ENCODE assay signal across 8 cellular contexts in the genomic region with DNA sequence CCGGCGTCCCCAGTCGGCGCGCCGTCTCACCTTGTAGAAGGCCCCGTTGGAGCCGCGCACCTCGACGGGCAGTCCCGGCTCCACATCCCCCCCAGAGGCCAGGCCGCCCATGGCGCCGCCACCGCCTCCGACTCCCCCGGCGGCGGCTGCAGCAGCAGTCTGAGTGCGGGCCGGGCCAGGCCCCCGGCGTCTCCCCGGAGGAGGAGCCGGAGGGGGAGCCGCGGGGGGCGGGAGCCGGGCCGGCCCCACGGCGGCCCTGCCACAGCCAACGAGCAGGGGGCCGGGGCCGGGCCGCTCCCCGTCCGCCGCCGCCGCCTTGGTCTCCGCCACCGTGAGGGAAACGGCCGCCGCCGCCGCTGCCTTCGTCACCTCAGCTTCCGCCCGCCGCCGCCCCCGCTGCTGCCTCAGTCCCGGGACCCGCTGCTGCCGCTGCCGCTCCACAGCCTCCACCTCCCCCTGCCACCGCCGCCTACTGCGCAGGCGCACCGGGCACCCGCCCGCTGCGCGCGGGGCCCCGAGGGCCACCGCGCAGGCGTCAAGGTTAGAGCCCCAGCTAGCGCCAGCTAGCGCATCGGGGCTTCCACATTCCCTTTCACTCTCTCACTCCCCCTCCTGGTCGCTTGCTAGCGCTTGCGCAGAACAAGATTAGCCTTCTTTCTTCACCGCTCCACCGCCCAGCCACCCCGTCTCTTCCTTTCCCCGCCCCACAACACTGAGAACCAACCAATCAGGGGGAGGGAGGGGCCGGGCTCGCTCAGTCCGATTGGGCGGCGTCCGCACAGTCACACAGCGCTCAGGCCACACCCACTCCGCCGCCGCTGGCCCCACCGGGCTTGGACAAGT. TPM values are rescaled to one million over a fixed set of nuclear protein-coding genes. Genes with fewer than 3 reads are reported as not detected.
DNase-seq lines count a peak whose midpoint lies in the region; ATAC-seq and TF ChIP-seq lines count a peak whose summit lies in the region.

TSS of gene FXR2 (minus strand) at position 476 of the 843 bp plus-strand sequence. CDS start at position 111, 365 bp downstream.

- H3K27me3 ChIP-seq in testis, result no peaks in the 10 kb centered on the region

- peak within 1 kb of the TSS; percentile 81 to 96 for H3K27ac ChIP-seq in testis

- peaks cover 3% of the 10 kb centered on the region for H3K36me3 Mint-ChIP-seq in activated naive CD8-positive, alpha-beta T cell

- 1% methylated on average over 34 to 43 of the region's 94 CpGs for WGBS in testis, 2 donors

- intact Hi-C loops in testis (cut with DNase I; ENCODE audit: low total_unique reads), result no loop called here

- TF ChIP-seq POLR2A in testis (IDR thresholded peaks at IDR 0.05), result peak; percentile 36

- H3K9me3 ChIP-seq in testis, result no peaks in the 10 kb centered on the region

- H3K27me3 Mint-ChIP-seq in activated naive CD8-positive, alpha-beta T cell, result no peaks in the 10 kb centered on the region

- ATAC-seq in HG02623 (IDR thresholded peaks at IDR 0.05; ENCODE audit: unreplicated experiment), result peak; percentile 82
- ATAC-seq in omental fat pad (ENCODE audit: low FRiP score), result peak; percentile 99

- peak; percentile 99 for DNase-seq in GM12864 (ENCODE audit: low read depth)
- DNase-seq in NCI-H1105 (lab: John Stamatoyannopoulos, UW), result peak; percentile 100
- DNase-seq in SKM-1 treated with dmso at 0.1 percent for 144 hours (lab: John Stamatoyannopoulos, UW; ENCODE audit: unreplicated experiment), result peak; percentile 99
- DNase-seq in glomerular endothelial cell (ENCODE audit: extremely low read depth, low read depth, low spot score), result peak; percentile 98
- peak; percentile 93 for DNase-seq in omental fat pad (ENCODE audit: low spot score)
- DNase-seq in testis, result peak; percentile 100

- peaks cover 23% of the 10 kb centered on the region for H3K4me1 ChIP-seq in testis

- H3K4me1 Mint-ChIP-seq in activated naive CD8-positive, alpha-beta T cell (ENCODE audit: low read depth), result peaks cover 33% of the 10 kb centered on the region

- TF ChIP-seq CTCF in GM12864 (IDR thresholded peaks at IDR 0.05; ENCODE audit: low read depth, low read length, missing control alignments) (peak; percentile 72), omental fat pad (IDR thresholded peaks at IDR 0.05) (no peak), testis (IDR thresholded peaks at IDR 0.05) (peak; percentile 38 to 70 (median 61))

- H3K36me3 ChIP-seq in testis (ENCODE audit: low read depth, missing control alignments), result no peaks in the 10 kb centered on the region

- peak within 1 kb of the TSS; percentile 95 for H3K4me3 Mint-ChIP-seq in activated naive CD8-positive, alpha-beta T cell

- peak within 1 kb of the TSS; percentile 92 for H3K27ac Mint-ChIP-seq in activated naive CD8-positive, alpha-beta T cell

- H3K9me3 Mint-ChIP-seq in activated naive CD8-positive, alpha-beta T cell (ENCODE audit: low read depth), result no peaks in the 10 kb centered on the region

- peak within 1 kb of the TSS; percentile 96 for H3K4me3 ChIP-seq in GM12864 (ENCODE audit: low read depth, low read length)
- peak within 1 kb of the TSS; percentile 85 to 87 for H3K4me3 ChIP-seq in testis

RNA-seq across cellular contexts. Expression of gene FXR2, which starts in this region (rescaled TPM):
- total RNA-seq in glomerular endothelial cell, result 32.4 and 35.4 TPM in 2 replicates
- total RNA-seq in omental fat pad, result 10 to 100 TPM; 17.8 to 30.3 (median 22.7) TPM
- total RNA-seq in testis, result 10 to 100 TPM; 53.8 to 60.3 TPM
- polyA plus RNA-seq in testis (ENCODE audit: insufficient read depth, low read depth, low replicate concordance), result 76.0 TPM

Comparison
In these comparisons a context has a peak if more than half of its experiments do, and no peak if none do; other contexts are left out.
1. Peak in every context shown above with its lines: DNase-seq, ATAC-seq, H3K4me3 ChIP-seq and H3K27ac ChIP-seq.
2. CTCF ChIP-seq: peak in GM12864 (single experiment) and testis (3 of 3); none in omental fat pad (0 of 3).